ENCODE assay signal across 8 cellular contexts in the genomic region with DNA sequence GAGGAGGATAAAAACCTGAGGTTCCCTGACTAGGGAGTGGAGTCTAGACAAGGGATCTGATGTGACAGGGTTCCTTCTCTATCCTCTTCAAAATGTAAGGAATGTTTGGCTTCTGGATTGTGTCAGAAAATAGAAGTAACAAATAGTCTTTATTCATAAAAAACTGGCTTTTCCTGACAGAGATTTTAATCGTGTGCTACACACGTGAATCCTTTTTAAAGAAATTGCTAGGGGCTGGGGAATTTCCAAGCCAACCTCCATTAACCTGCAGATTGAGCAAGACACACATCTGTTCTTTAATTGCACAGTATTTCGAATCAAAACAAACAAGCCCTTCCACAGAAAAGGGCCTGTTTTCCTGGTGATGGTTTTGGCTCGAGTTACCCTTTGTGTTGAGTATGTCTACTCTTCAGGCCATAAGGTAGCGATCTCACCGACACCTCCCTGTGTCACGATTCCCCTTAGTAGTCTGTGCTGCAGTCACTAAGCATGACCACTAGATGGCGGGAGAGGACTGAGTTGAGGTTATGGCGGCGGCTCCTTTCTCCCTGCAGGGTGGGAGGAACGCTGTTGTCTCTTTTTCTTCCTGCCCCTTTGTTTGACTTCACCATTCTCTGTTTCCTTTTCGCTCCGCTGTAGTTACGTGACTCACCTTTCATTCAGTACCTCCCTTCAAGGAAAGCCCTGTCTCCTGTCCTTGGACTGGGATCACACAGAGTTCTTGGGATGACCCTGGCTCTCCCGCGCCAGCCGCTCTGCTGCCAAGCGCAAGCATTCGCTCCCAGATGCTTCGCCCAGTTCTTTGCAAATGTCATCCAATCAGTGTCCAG.
DNase-seq lines count a peak whose midpoint lies in the region; ATAC-seq and TF ChIP-seq lines count a peak whose summit lies in the region.

No MANE protein-coding gene starts in this region.

- H3K4me3 ChIP-seq in endodermal cell (ENCODE audit: low read length) = peak overlapping the region; percentile 56
- H3K4me3 ChIP-seq in mesodermal cell (ENCODE audit: extremely low read depth, insufficient read depth, low read length, poor library complexity, severe bottlenecking) = peak overlapping the region; percentile 18

- H3K27ac Mint-ChIP-seq in endodermal cell = no peak overlapping the region

- no peaks in the 10 kb centered on the region for H3K36me3 Mint-ChIP-seq in endodermal cell (ENCODE audit: low read depth)

- H3K4me1 ChIP-seq in endodermal cell (ENCODE audit: control insufficient read depth, insufficient read depth, low read length) = peaks cover 3% of the 10 kb centered on the region
- H3K4me1 ChIP-seq in mesodermal cell (ENCODE audit: control insufficient read depth, insufficient read depth, low read length, poor library complexity, severe bottlenecking) = no peaks in the 10 kb centered on the region

- H3K9me3 Mint-ChIP-seq in endodermal cell = no peaks in the 10 kb centered on the region

- H3K27ac ChIP-seq in endodermal cell (ENCODE audit: low read depth, low read length) (peak overlapping the region; percentile 10), mesodermal cell (ENCODE audit: low read depth, low read length, severe bottlenecking) (no peak overlapping the region)

- H3K9me3 ChIP-seq in endodermal cell (ENCODE audit: control insufficient read depth, low read length) (no peaks in the 10 kb centered on the region), mesodermal cell (ENCODE audit: control insufficient read depth, low read length) (no peaks in the 10 kb centered on the region)

- H3K27me3 ChIP-seq in endodermal cell (ENCODE audit: control insufficient read depth, insufficient read depth, low read length, poor library complexity, severe bottlenecking) = peaks cover 20% of the 10 kb centered on the region

- H3K4me3 Mint-ChIP-seq in endodermal cell = peak overlapping the region; percentile 49

- no peak overlapping the region for H3K9ac ChIP-seq in endodermal cell (ENCODE audit: extremely low read depth, low read length, poor library complexity, severe bottlenecking)

- H3K36me3 ChIP-seq in endodermal cell (ENCODE audit: control insufficient read depth, insufficient read depth, low read length) (no peaks in the 10 kb centered on the region), mesodermal cell (ENCODE audit: control insufficient read depth, insufficient read depth, low read length) (no peaks in the 10 kb centered on the region)

- peaks cover 41% of the 10 kb centered on the region for H3K27me3 Mint-ChIP-seq in endodermal cell (ENCODE audit: insufficient read depth)

- WGBS in endodermal cell (ENCODE audit: insufficient coverage in 1 of 2, insufficient read length in 1 of 2), 2 experiments = 25 to 26% methylated on average over 17 to 20 of the region's 20 CpGs
- 20 to 35% methylated on average over 12 to 13 of the region's 20 CpGs for WGBS in mesodermal cell (ENCODE audit: insufficient coverage in 2 of 2), 2 experiments

- DNase-seq in CD1c-positive myeloid dendritic cell (ENCODE audit: extremely low spot score) = peak; percentile 86
- peak; percentile 93 for DNase-seq in NCI-H748 (lab: John Stamatoyannopoulos, UW; ENCODE audit: unreplicated experiment)
- DNase-seq in activated CD8-positive, alpha-beta memory T cell treated with anti-CD3 and anti-CD28 coated beads for 24 hours = peak; percentile 87
- peak; percentile 93 for DNase-seq in endodermal cell
- peak; percentile 58 to 59 for DNase-seq in stimulated activated CD8-positive, alpha-beta memory T cell treated with anti-CD3 and anti-CD28 coated beads, Interleukin-15, amount 100 ng/mL, for 48 hours (ENCODE audit: low read depth in 2 of 2)

- H3K4me1 Mint-ChIP-seq in endodermal cell = peaks cover 15% of the 10 kb centered on the region

- ATAC-seq in GM19328 (IDR thresholded peaks at IDR 0.05; ENCODE audit: unreplicated experiment) = peak; percentile 92
- peak; percentile 81 for ATAC-seq in HG03469 (IDR thresholded peaks at IDR 0.05; ENCODE audit: unreplicated experiment)

- peak; percentile 96 for TF ChIP-seq CTCF in endodermal cell (conservative IDR thresholded peaks at IDR 0.05)
